ENCODE assay signal across 20 cellular contexts in the genomic region with DNA sequence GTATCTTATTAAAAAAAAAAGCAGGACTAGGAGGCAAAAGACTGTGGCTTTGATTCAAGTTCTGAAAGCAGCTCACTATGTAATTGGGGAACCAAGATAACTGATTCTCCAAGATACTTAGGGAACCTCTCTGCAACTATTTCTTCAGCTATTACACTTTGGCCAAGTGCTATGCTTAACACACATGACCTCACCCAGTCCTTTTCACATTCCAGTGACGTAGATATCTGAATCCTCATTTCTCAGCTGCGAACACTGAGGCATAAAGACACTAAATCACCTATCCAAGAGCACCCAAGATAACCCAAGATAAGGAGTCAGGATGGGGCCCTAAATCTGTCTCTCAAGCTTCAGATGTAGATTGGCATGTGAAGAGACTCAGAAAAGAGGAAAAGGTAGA.
A peak's percentile ranks its signal among the peaks of the same experiment; 100 is the strongest.
DNase-seq lines count a peak whose midpoint lies in the region; ATAC-seq and TF ChIP-seq lines count a peak whose summit lies in the region.
"Had no signal": no experiment of that assay in that cellular context is flagged by ENCODE, and none has a peak within 500 bp of the region (broad histone marks: within the 10 kb centered on the region; RNA-seq: fewer than 3 reads in every experiment).

No MANE protein-coding gene starts in this region.

- ATAC-seq in lower lobe of right lung (peak; percentile 34 to 73), HG03460 (IDR thresholded peaks at IDR 0.05; ENCODE audit: unreplicated experiment) (no peak), GM21360 (IDR thresholded peaks at IDR 0.05; ENCODE audit: unreplicated experiment) (no peak)
- ATAC-seq: GM23338, HCT116, K562 had no signal

- DNase-seq in NCI-H226 (peak; percentile 44), fibroblast of mammary gland (ENCODE audit: low read depth) (peak; percentile 31), lower lobe of right lung (no peak), type B pancreatic cell (ENCODE audit: extremely low spot score, unreplicated experiment) (no peak), DMS79 (lab: John Stamatoyannopoulos, UW) (no peak)
- DNase-seq: ACHN; DMS 273 treated with DMSO at 0.1 percent for 48 hours; NCI-H1105; NCI-H2081 treated with DMSO at 0.1 percent for 48 hours; NCI-H510A; NCI-H748 treated with DMSO at 0.1 percent for 48 hours; NK-92 treated with Interleukin-12 subunit alpha and Interleukin-12 subunit beta, amount 100 ng/mL, for 24 hours; SHP77 had no signal

- no peaks in the 10 kb centered on the region for H3K27me3 Mint-ChIP-seq in type B pancreatic cell

- H3K27ac Mint-ChIP-seq in type B pancreatic cell = peak overlapping the region; percentile 26
- H3K27ac Mint-ChIP-seq: GM23338 had no signal

- no peak overlapping the region for H3K27ac ChIP-seq in lower lobe of right lung
- H3K27ac ChIP-seq: SK-N-MC had no signal

- no peaks in the 10 kb centered on the region for H3K36me3 ChIP-seq in lower lobe of right lung

- H3K4me1 ChIP-seq in lower lobe of right lung = peaks cover 34% of the 10 kb centered on the region

- intact Hi-C loops in lower lobe of right lung (cut with DNase I) = no loop called here

- TF ChIP-seq CTCF in fibroblast of mammary gland (conservative IDR thresholded peaks at IDR 0.05; ENCODE audit: control insufficient read depth, insufficient read depth, low read depth, low read length) (no peak), lower lobe of right lung (IDR thresholded peaks at IDR 0.05) (no peak), type B pancreatic cell (conservative IDR thresholded peaks at IDR 0.05) (no peak)

- peaks cover 33% of the 10 kb centered on the region for H3K36me3 Mint-ChIP-seq in type B pancreatic cell
- H3K36me3 Mint-ChIP-seq: CD14-positive monocyte had no signal

- no peaks in the 10 kb centered on the region for H3K9me3 ChIP-seq in lower lobe of right lung

- no peak overlapping the region for H3K4me3 ChIP-seq in fibroblast of mammary gland (ENCODE audit: control insufficient read depth, low read depth, low read length)
- no peak overlapping the region for H3K4me3 ChIP-seq in lower lobe of right lung
- H3K4me3 ChIP-seq: GM23338, K562, SK-N-MC had no signal

- no peaks in the 10 kb centered on the region for H3K27me3 ChIP-seq in lower lobe of right lung (ENCODE audit: low read depth)

- H3K4me1 Mint-ChIP-seq in type B pancreatic cell (ENCODE audit: unreplicated experiment) = peaks cover 50% of the 10 kb centered on the region

- no peak overlapping the region for H3K4me3 Mint-ChIP-seq in type B pancreatic cell
- H3K4me3 Mint-ChIP-seq: CD14-positive monocyte, GM23338 had no signal

- no peaks in the 10 kb centered on the region for H3K9me3 Mint-ChIP-seq in type B pancreatic cell
- H3K9me3 Mint-ChIP-seq: CD14-positive monocyte, GM23338 had no signal

Comparison
In these comparisons a context has a peak if more than half of its experiments do, and no peak if none do; other contexts are left out.
1. DNase-seq: peak in NCI-H226 (single experiment) and fibroblast of mammary gland (single experiment); none in lower lobe of right lung (single experiment), type B pancreatic cell (single experiment) and DMS79 (single experiment).
2. ATAC-seq: peak in lower lobe of right lung (2 of 2); none in HG03460 (single experiment) and GM21360 (single experiment).